12 cellular contexts compared by ENCODE assay signal in genomic region chr20:33676121-33676520, GRCh38. TPM values are rescaled to one million over a fixed set of nuclear protein-coding genes. Genes with fewer than 3 reads are reported as not detected.
A peak's percentile ranks its signal among the peaks of the same experiment; 100 is the strongest.
DNase-seq lines count a peak whose midpoint lies in the region; ATAC-seq and TF ChIP-seq lines count a peak whose summit lies in the region.
"Had no signal": no experiment of that assay in that cellular context is flagged by ENCODE, and none has a peak within 500 bp of the region (broad histone marks: within the 10 kb centered on the region; RNA-seq: fewer than 3 reads in every experiment).

No MANE protein-coding gene starts in this region.

- H3K9me3 ChIP-seq in heart left ventricle, result no peaks in the 10 kb centered on the region
- H3K9me3 ChIP-seq in ascending aorta, result no peaks in the 10 kb centered on the region
- H3K9me3 ChIP-seq in endodermal cell (ENCODE audit: control insufficient read depth, low read length), result no peaks in the 10 kb centered on the region

- H3K27me3 ChIP-seq in heart left ventricle (no peaks in the 10 kb centered on the region), ascending aorta (no peaks in the 10 kb centered on the region), endodermal cell (ENCODE audit: control insufficient read depth, insufficient read depth, low read length, poor library complexity, severe bottlenecking) (no peaks in the 10 kb centered on the region)

- TF ChIP-seq CTCF in heart left ventricle (IDR thresholded peaks at IDR 0.05) (no peak), ascending aorta (IDR thresholded peaks at IDR 0.05) (no peak), neural crest cell (conservative IDR thresholded peaks at IDR 0.05) (no peak), endodermal cell (conservative IDR thresholded peaks at IDR 0.05) (no peak)

- H3K4me3 Mint-ChIP-seq in neural crest cell, result peak overlapping the region; percentile 83
- no peak overlapping the region for H3K4me3 Mint-ChIP-seq in endodermal cell

- intact Hi-C loops in heart left ventricle (cut with DNase I), result no loop called here
- intact Hi-C loops in left ventricle myocardium superior (cut with micrococcal nuclease), result no loop called here
- intact Hi-C loops in ascending aorta (cut with DNase I), result no loop called here

- DNase-seq in heart left ventricle, result no peak
- no peak for DNase-seq in left ventricle myocardium superior
- DNase-seq in ascending aorta (ENCODE audit: low spot score in 2 of 2), result no peak
- no peak for DNase-seq in neural crest cell (ENCODE audit: low read depth, low spot score)
- no peak for DNase-seq in NCI-H1694 (lab: John Stamatoyannopoulos, UW)
- DNase-seq in endodermal cell, result no peak
- DNase-seq: C1 segment of cervical spinal cord; NCI-H1105; NCI-H774; stimulated activated naive CD4-positive, alpha-beta T cell had no signal

- H3K27ac Mint-ChIP-seq in neural crest cell (ENCODE audit: unreplicated experiment), result no peak overlapping the region
- H3K27ac Mint-ChIP-seq in endodermal cell, result no peak overlapping the region

- WGBS in heart left ventricle, 4 donors, result 94 to 96% (median 95%) methylated on average over 11 of the region's 11 CpGs
- 90% methylated on average over 11 of the region's 11 CpGs for WGBS in urinary bladder
- WGBS in endodermal cell (ENCODE audit: insufficient coverage in 1 of 2, insufficient read length in 1 of 2), 2 experiments, result 93 to 98% methylated on average over 7 to 11 of the region's 11 CpGs

- H3K36me3 ChIP-seq in heart left ventricle (peaks cover 0 to 11% (median 0%) of the 10 kb centered on the region in 9 donors), ascending aorta (no peaks in the 10 kb centered on the region), urinary bladder (ENCODE audit: insufficient read depth) (no peaks in the 10 kb centered on the region), endodermal cell (ENCODE audit: control insufficient read depth, insufficient read depth, low read length) (peaks cover 27% of the 10 kb centered on the region)

- no peak overlapping the region for H3K9ac ChIP-seq in endodermal cell (ENCODE audit: extremely low read depth, low read length, poor library complexity, severe bottlenecking)

- ATAC-seq in heart left ventricle (no peak), left ventricle myocardium superior (no peak), GM19351 (IDR thresholded peaks at IDR 0.05; ENCODE audit: unreplicated experiment) (no peak)

- TF ChIP-seq POLR2A in heart left ventricle (IDR thresholded peaks at IDR 0.05), result no peak

- peaks cover 7% of the 10 kb centered on the region for H3K36me3 Mint-ChIP-seq in neural crest cell (ENCODE audit: low read depth)
- H3K36me3 Mint-ChIP-seq in endodermal cell (ENCODE audit: low read depth), result peaks cover 46% of the 10 kb centered on the region

- H3K4me3 ChIP-seq in heart left ventricle (no peak overlapping the region), ascending aorta (peak overlapping the region in 1 of 2 donors; percentile 84), urinary bladder (ENCODE audit: low read depth, low read length) (no peak overlapping the region), endodermal cell (ENCODE audit: low read length) (no peak overlapping the region)

- H3K27me3 Mint-ChIP-seq in neural crest cell (ENCODE audit: low read depth), result peaks cover 10% of the 10 kb centered on the region
- H3K27me3 Mint-ChIP-seq in endodermal cell (ENCODE audit: insufficient read depth), result no peaks in the 10 kb centered on the region

- H3K9me3 Mint-ChIP-seq in neural crest cell (no peaks in the 10 kb centered on the region), endodermal cell (no peaks in the 10 kb centered on the region)

- peak overlapping the region in 8 of 12 donors; percentile 75 to 95 (median 90) for H3K27ac ChIP-seq in heart left ventricle
- peak overlapping the region; percentile 96 to 97 for H3K27ac ChIP-seq in ascending aorta
- H3K27ac ChIP-seq in urinary bladder (ENCODE audit: low read depth), result peak overlapping the region; percentile 77
- H3K27ac ChIP-seq in endodermal cell (ENCODE audit: low read depth, low read length), result no peak overlapping the region

- H3K4me1 ChIP-seq in heart left ventricle (peaks cover 0 to 50% (median 21%) of the 10 kb centered on the region in 12 donors), ascending aorta (peaks cover 20 to 50% of the 10 kb centered on the region in 2 donors), urinary bladder (ENCODE audit: insufficient read depth) (no peaks in the 10 kb centered on the region), endodermal cell (ENCODE audit: control insufficient read depth, insufficient read depth, low read length) (peaks cover 13% of the 10 kb centered on the region)

- H3K4me1 Mint-ChIP-seq in neural crest cell (peaks cover 50% of the 10 kb centered on the region), endodermal cell (peaks cover 30% of the 10 kb centered on the region)

RNA-seq across cellular contexts. Expression of gene NECAB3, which starts 1.9 kb away (rescaled TPM):
- total RNA-seq in heart left ventricle, result 100 to 1,000 TPM in 1 of 9 donors, 10 to 100 TPM in 8; 54.5 to 111 (median 74.8) TPM
- 10 to 100 TPM; 37.6 to 67.2 TPM for polyA plus RNA-seq in heart left ventricle
- total RNA-seq in left ventricle myocardium superior, result 71.8 TPM
- 21.3 TPM for total RNA-seq in ascending aorta
- total RNA-seq in neural crest cell, result 56.0 and 63.3 TPM in 2 replicates
- 18.6 TPM for total RNA-seq in urinary bladder
- polyA plus RNA-seq in urinary bladder, result 33.4 TPM
- 10 to 100 TPM; 77.2 to 92.3 TPM for total RNA-seq in endodermal cell
- polyA plus RNA-seq in endodermal cell (2013, experiment 1 of 2), result 29.9 TPM
- 27.4 TPM for polyA plus RNA-seq in endodermal cell (2013, experiment 2 of 2)

RNA-seq across cellular contexts. Expression of gene ACTL10, which starts 9.4 kb away (rescaled TPM):
- total RNA-seq in heart left ventricle (1 to 10 TPM in 1 of 9 donors, under 1 TPM in 8; 0.13 to 1.1 (median 0.36) TPM), left ventricle myocardium superior (0.40 TPM), ascending aorta (26.3 TPM), neural crest cell (0.75 TPM in 2 replicates), urinary bladder (0.95 TPM), endodermal cell (under 1 TPM in 1 of 2 donors, not detected in 1; 0.42 TPM)
- polyA plus RNA-seq in heart left ventricle (under 1 TPM; 0.23 to 0.57 TPM), urinary bladder (2.5 TPM)
- 0.28 TPM for polyA plus RNA-seq in endodermal cell (2013, experiment 1 of 2)
- polyA plus RNA-seq in endodermal cell (2013, experiment 2 of 2), result 0.17 TPM

RNA-seq across cellular contexts. Expression of gene E2F1, which starts 10.1 kb away (rescaled TPM):
- total RNA-seq in heart left ventricle (1 to 10 TPM in 7 of 9 donors, under 1 TPM in 2; 0.32 to 6.4 (median 1.4) TPM), left ventricle myocardium superior (1.8 TPM), ascending aorta (0.53 TPM), neural crest cell (84.8 and 94.9 TPM in 2 replicates), urinary bladder (6.6 TPM), endodermal cell (10 to 100 TPM; 26.9 to 33.7 TPM)
- polyA plus RNA-seq in heart left ventricle (1 to 10 TPM in 1 of 2 donors, under 1 TPM in 1; 0.46 to 1.1 TPM), urinary bladder (3.5 TPM)
- polyA plus RNA-seq in endodermal cell (2013, experiment 1 of 2), result 35.1 TPM
- 28.9 TPM for polyA plus RNA-seq in endodermal cell (2013, experiment 2 of 2)

RNA-seq across cellular contexts. Expression of gene C20orf144, which starts 14.0 kb away (rescaled TPM):
- total RNA-seq in heart left ventricle (under 1 TPM in 2 of 9 donors, not detected in 7; 0.13 to 0.50 TPM), left ventricle myocardium superior (not detected), ascending aorta (not detected), neural crest cell (0.44 and 0.82 TPM in 2 replicates), urinary bladder (not detected), endodermal cell (under 1 TPM in 1 of 2 donors, not detected in 1; 0.44 TPM)
- polyA plus RNA-seq in heart left ventricle (under 1 TPM in 1 of 2 donors, not detected in 1; 0.15 TPM), urinary bladder (0.03 TPM)
- 0.18 TPM for polyA plus RNA-seq in endodermal cell (2013, experiment 1 of 2)
- polyA plus RNA-seq in endodermal cell (2013, experiment 2 of 2), result 0.17 TPM

RNA-seq across cellular contexts. Expression of gene PXMP4, which starts 44.0 kb away (rescaled TPM):
- total RNA-seq in heart left ventricle, result 10 to 100 TPM in 6 of 9 donors, 1 to 10 TPM in 3; 8.2 to 13.0 (median 11.9) TPM
- polyA plus RNA-seq in heart left ventricle, result 1 to 10 TPM; 5.0 to 7.5 TPM
- 13.5 TPM for total RNA-seq in left ventricle myocardium superior
- 38.0 TPM for total RNA-seq in ascending aorta
- total RNA-seq in neural crest cell, result 5.2 and 5.6 TPM in 2 replicates
- total RNA-seq in urinary bladder, result 12.2 TPM
- 12.0 TPM for polyA plus RNA-seq in urinary bladder
- total RNA-seq in endodermal cell, result 1 to 10 TPM; 1.5 to 3.8 TPM
- polyA plus RNA-seq in endodermal cell (2013, experiment 1 of 2), result 1.6 TPM
- polyA plus RNA-seq in endodermal cell (2013, experiment 2 of 2), result 1.8 TPM

Comparison
In these comparisons a context has a peak if more than half of its experiments do, and no peak if none do; other contexts are left out.
1. RNA of gene ACTL10, which starts 9.4 kb away (total RNA-seq): 26.3 TPM in ascending aorta (single experiment); 0.95 TPM in urinary bladder (single experiment), 0.75 TPM in neural crest cell, 0.42 TPM in endodermal cell, 0.40 TPM in left ventricle myocardium superior (single experiment) and 0.13 to 1.1 TPM in heart left ventricle; every median in the first group is over 10 times any median in the second.